17 cellular contexts compared by ENCODE assay signal in the genomic region with DNA sequence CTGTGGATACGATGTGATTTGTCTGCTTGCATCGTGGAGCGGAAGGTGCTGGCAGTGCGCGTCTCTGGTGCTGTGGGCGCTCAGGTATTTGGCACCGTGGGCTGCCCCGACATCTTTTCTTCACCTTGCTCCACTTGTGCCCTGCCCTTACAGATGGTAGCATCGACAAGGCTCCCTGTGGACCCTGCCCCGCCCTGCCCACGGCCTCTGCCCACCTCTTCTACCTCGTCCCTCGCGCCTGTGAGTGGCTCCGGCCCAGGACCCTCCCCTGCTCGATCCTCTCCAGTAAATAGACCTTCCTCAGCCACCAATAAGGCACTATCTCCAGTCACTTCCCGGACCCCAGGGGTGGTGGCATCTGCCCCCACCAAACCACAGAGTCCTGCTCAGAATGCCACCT. TPM values are rescaled to one million over a fixed set of nuclear protein-coding genes. Genes with fewer than 3 reads are reported as not detected.
DNase-seq lines count a peak whose midpoint lies in the region; ATAC-seq and TF ChIP-seq lines count a peak whose summit lies in the region.
"Had no signal": no experiment of that assay in that cellular context is flagged by ENCODE, and none has a peak within 500 bp of the region (broad histone marks: within the 10 kb centered on the region; RNA-seq: fewer than 3 reads in every experiment).

No MANE protein-coding gene starts in this region.

- H3K27ac ChIP-seq in right atrium auricular region (no peak overlapping the region), mesenchymal stem cell (ENCODE audit: low read length, poor library complexity, severe bottlenecking) (no peak overlapping the region)
- H3K27ac ChIP-seq: GM23248, SJCRH30 had no signal

- peaks cover 96% of the 10 kb centered on the region for H3K36me3 Mint-ChIP-seq in activated T-helper 17 cell treated with anti-CD3 and anti-CD28 coated beads, Interleukin-2, amount 50 U/mL, for 72 hours (ENCODE audit: low read depth)

- no peak overlapping the region for H3K23ac ChIP-seq in mesenchymal stem cell (ENCODE audit: low read length in 2 of 2)

- H3K4me3 ChIP-seq in right atrium auricular region (no peak overlapping the region), mesenchymal stem cell (ENCODE audit: insufficient read depth in 1 of 2, low read depth in 1 of 2, low read length in 2 of 2) (no peak overlapping the region)
- H3K4me3 ChIP-seq: GM23248, SJCRH30 had no signal

- peak overlapping the region; percentile 35 for H4K91ac ChIP-seq in mesenchymal stem cell (ENCODE audit: low read length)

- H3K36me3 ChIP-seq in right atrium auricular region (peaks cover 91% of the 10 kb centered on the region), mesenchymal stem cell (ENCODE audit: control insufficient read depth in 1 of 2, insufficient read depth in 2 of 2, low read depth in 1 of 2, low read length in 2 of 2) (peaks cover 50 to 91% of the 10 kb centered on the region in 2 experiments)

- no peak overlapping the region for H3K9ac ChIP-seq in mesenchymal stem cell (ENCODE audit: low read length)
- H3K9ac ChIP-seq: GM23248 had no signal

- peak overlapping the region; percentile 53 for H3K27ac Mint-ChIP-seq in activated T-helper 17 cell treated with anti-CD3 and anti-CD28 coated beads, Interleukin-2, amount 50 U/mL, for 72 hours
- H3K27ac Mint-ChIP-seq: CD8-positive, alpha-beta T cell had no signal

- ATAC-seq in Right ventricle myocardium inferior (no peak), HG03097 (IDR thresholded peaks at IDR 0.05; ENCODE audit: low FRiP score, unreplicated experiment) (no peak), HG03139 (IDR thresholded peaks at IDR 0.05; ENCODE audit: unreplicated experiment) (no peak)
- ATAC-seq in activated T-helper 17 cell treated with anti-CD3 and anti-CD28 coated beads, Interleukin-2, amount 50 U/mL, for 72 hours (replicated peaks), result no peak
- ATAC-seq: CD8-positive, alpha-beta T cell had no signal

- TF ChIP-seq CTCF in right atrium auricular region (IDR thresholded peaks at IDR 0.05), result no peak

- 97% methylated on average over 17 of the region's 17 CpGs for WGBS in mesenchymal stem cell

- H3K9me3 Mint-ChIP-seq in activated T-helper 17 cell treated with anti-CD3 and anti-CD28 coated beads, Interleukin-2, amount 50 U/mL, for 72 hours, result no peaks in the 10 kb centered on the region
- H3K9me3 Mint-ChIP-seq: CD8-positive, alpha-beta T cell had no signal

- H2BK5ac ChIP-seq in mesenchymal stem cell (ENCODE audit: low read depth, low read length, poor library complexity, severe bottlenecking), result no peak overlapping the region

- H3K18ac ChIP-seq in mesenchymal stem cell (ENCODE audit: low read depth in 1 of 2, low read length in 2 of 2), result no peak overlapping the region

- DNase-seq in right atrium auricular region (ENCODE audit: low spot score), result peak; percentile 36
- no peak for DNase-seq in Right ventricle myocardium inferior (ENCODE audit: missing footprints)
- no peak for DNase-seq in mesenchymal stem cell
- no peak for DNase-seq in NCI-H2081 treated with DMSO at 0.1 percent for 48 hours (lab: John Stamatoyannopoulos, UW)
- DNase-seq in stimulated activated naive CD4-positive, alpha-beta T cell treated with Interleukin-2 at 50 U/mL for 16 hours (lab: John Stamatoyannopoulos, UW), result no peak
- DNase-seq: AML-193; CD8-positive, alpha-beta T cell; GF-D8; GM23248; NCI-H1436; NCI-H2081; NCI-H524 treated with DMSO at 0.1 percent for 48 hours; RPMI8226; SJCRH30 had no signal

- H3K27me3 ChIP-seq in right atrium auricular region (no peaks in the 10 kb centered on the region), mesenchymal stem cell (ENCODE audit: control insufficient read depth in 1 of 2, insufficient read depth in 1 of 2, low read length in 2 of 2) (no peaks in the 10 kb centered on the region)
- H3K27me3 ChIP-seq: SJCRH30 had no signal

- peak overlapping the region; percentile 92 for H2AK5ac ChIP-seq in mesenchymal stem cell (ENCODE audit: low read length, severe bottlenecking)

- no peak overlapping the region for H2BK120ac ChIP-seq in mesenchymal stem cell (ENCODE audit: low read depth, low read length)

- peak overlapping the region; percentile 16 for H4K8ac ChIP-seq in mesenchymal stem cell (ENCODE audit: low read length)

- no peak overlapping the region for H3K4me2 ChIP-seq in mesenchymal stem cell (ENCODE audit: low read length, poor library complexity, severe bottlenecking)

- H3K27me3 Mint-ChIP-seq in activated T-helper 17 cell treated with anti-CD3 and anti-CD28 coated beads, Interleukin-2, amount 50 U/mL, for 72 hours, result no peaks in the 10 kb centered on the region

- H3K9me3 ChIP-seq in right atrium auricular region, result no peaks in the 10 kb centered on the region
- H3K9me3 ChIP-seq in mesenchymal stem cell (ENCODE audit: control insufficient read depth, low read length), result no peaks in the 10 kb centered on the region
- H3K9me3 ChIP-seq: SJCRH30 had no signal

- peaks cover 41% of the 10 kb centered on the region for H3K79me1 ChIP-seq in mesenchymal stem cell (replicated peaks; ENCODE audit: low read length, poor library complexity, severe bottlenecking)

- no peak overlapping the region for H3K4ac ChIP-seq in mesenchymal stem cell (ENCODE audit: low read depth in 1 of 2, low read length in 2 of 2)

- H2BK15ac ChIP-seq in mesenchymal stem cell (ENCODE audit: low read depth, poor library complexity, severe bottlenecking), result no peak overlapping the region

- H3K4me1 Mint-ChIP-seq in activated T-helper 17 cell treated with anti-CD3 and anti-CD28 coated beads, Interleukin-2, amount 50 U/mL, for 72 hours, result no peaks in the 10 kb centered on the region

- H3K14ac ChIP-seq in mesenchymal stem cell (ENCODE audit: low read length in 2 of 2), result no peak overlapping the region

- no peak overlapping the region for H3K4me3 Mint-ChIP-seq in activated T-helper 17 cell treated with anti-CD3 and anti-CD28 coated beads, Interleukin-2, amount 50 U/mL, for 72 hours
- H3K4me3 Mint-ChIP-seq: CD8-positive, alpha-beta T cell had no signal

- no peaks in the 10 kb centered on the region for H3K4me1 ChIP-seq in right atrium auricular region
- H3K4me1 ChIP-seq in mesenchymal stem cell (ENCODE audit: control insufficient read depth, insufficient read depth, low read depth, low read length), result peaks cover 43% of the 10 kb centered on the region

- no peak overlapping the region for H2AFZ ChIP-seq in mesenchymal stem cell (ENCODE audit: low read depth, low read length)
- H2AFZ ChIP-seq: GM23248 had no signal

- H2BK12ac ChIP-seq in mesenchymal stem cell (ENCODE audit: low read length in 2 of 2), result no peak overlapping the region

- intact Hi-C loops in Right ventricle myocardium inferior (cut with DNase I), result no loop called here

RNA-seq across cellular contexts. Expression of a gene that starts 36.6 kb away (rescaled TPM):
- total RNA-seq in right atrium auricular region, result 10 to 100 TPM; 10.5 to 15.5 TPM
- total RNA-seq in Right ventricle myocardium inferior, result 13.9 TPM
- total RNA-seq in activated T-helper 17 cell treated with anti-CD3 and anti-CD28 coated beads, Interleukin-2, amount 50 U/mL, for 72 hours, result 10 to 100 TPM; 47.1 to 60.0 TPM
- 12.8 TPM for polyA plus RNA-seq in mesenchymal stem cell (2013, experiment 1 of 2)
- 11.6 TPM for polyA plus RNA-seq in mesenchymal stem cell (2013, experiment 2 of 2)

RNA-seq across cellular contexts. Expression of a gene that starts 57.3 kb away (rescaled TPM):
- 10 to 100 TPM in 1 of 2 donors, 1 to 10 TPM in 1; 5.0 to 10.3 TPM for total RNA-seq in right atrium auricular region
- total RNA-seq in Right ventricle myocardium inferior, result 9.4 TPM
- 10 to 100 TPM; 31.5 to 75.2 TPM for total RNA-seq in activated T-helper 17 cell treated with anti-CD3 and anti-CD28 coated beads, Interleukin-2, amount 50 U/mL, for 72 hours
- 10.5 TPM for polyA plus RNA-seq in mesenchymal stem cell (2013, experiment 1 of 2)
- 10.3 TPM for polyA plus RNA-seq in mesenchymal stem cell (2013, experiment 2 of 2)
